ENCODE assay signal across 12 cellular contexts in genomic region chr7:16915405-16915804, GRCh38. TPM values are rescaled to one million over a fixed set of nuclear protein-coding genes. Genes with fewer than 3 reads are reported as not detected.
DNase-seq lines count a peak whose midpoint lies in the region; ATAC-seq, FAIRE-seq and TF ChIP-seq lines count a peak whose summit lies in the region.
"Had no signal": no experiment of that assay in that cellular context is flagged by ENCODE, and none has a peak within 500 bp of the region (broad histone marks: within the 10 kb centered on the region; RNA-seq: fewer than 3 reads in every experiment).

No MANE protein-coding gene starts in this region.

- no peak for TF ChIP-seq CTCF in astrocyte of the cerebellum (IDR thresholded peaks at IDR 0.05; ENCODE audit: low read depth, low read length, missing control alignments)

- no peak overlapping the region for H3K9ac ChIP-seq in mesendoderm (ENCODE audit: low read length)

- peak; percentile 83 for DNase-seq in AG20443 (ENCODE audit: low spot score)
- DNase-seq in HTR-8/SVneo (ENCODE audit: insufficient read length, low spot score), result peak; percentile 61
- DNase-seq in astrocyte of the cerebellum (ENCODE audit: low read depth), result peak; percentile 90
- DNase-seq in mesendoderm, result peak; percentile 35
- no peak for DNase-seq in NCI-H446 (lab: John Stamatoyannopoulos, UW)
- no peak for DNase-seq in iPS-NIHi7 (ENCODE audit: extremely low spot score)
- DNase-seq in effector CD8-positive, alpha-beta T cell (lab: John Stamatoyannopoulos, UW), result no peak
- DNase-seq: hippocampal formation, naive B cell, NCI-H2171 treated with DMSO at 0.1 percent for 48 hours had no signal

- H4K5ac ChIP-seq in mesendoderm (ENCODE audit: low read length), result no peak overlapping the region

- no peaks in the 10 kb centered on the region for H3K79me1 ChIP-seq in mesendoderm (ENCODE audit: low read length)

- peak overlapping the region; percentile 39 for H3K56ac ChIP-seq in mesendoderm (ENCODE audit: low read length)

- no peak overlapping the region for H2BK15ac ChIP-seq in mesendoderm (replicated peaks; ENCODE audit: low read depth)

- in situ Hi-C loops in astrocyte of the cerebellum (cut with HindIII; ENCODE audit: low sequenced_read_pairs), result no loop called here

- no peak overlapping the region for H4K8ac ChIP-seq in mesendoderm (ENCODE audit: low read depth, low read length)

- WGBS in mesendoderm (ENCODE audit: extremely low coverage, insufficient coverage, low lambda C conversion rate), result no CpG with 5 or more reads among the region's 4 CpGs

- ATAC-seq in GM19023 (IDR thresholded peaks at IDR 0.05; ENCODE audit: unreplicated experiment), result no peak

- H3K27ac ChIP-seq in mesendoderm (ENCODE audit: low read depth, low read length), result no peak overlapping the region

- H3K4me1 ChIP-seq in mesendoderm (ENCODE audit: control insufficient read depth, low read depth, low read length), result peaks cover 2% of the 10 kb centered on the region

- no peaks in the 10 kb centered on the region for H3K36me3 ChIP-seq in mesendoderm (ENCODE audit: control insufficient read depth, insufficient read depth, low read length)
- H3K36me3 ChIP-seq: transverse colon had no signal

- no peaks in the 10 kb centered on the region for H3K27me3 ChIP-seq in mesendoderm (ENCODE audit: insufficient read depth, low read length, poor library complexity)
- H3K27me3 ChIP-seq: transverse colon had no signal

- H2AK5ac ChIP-seq in mesendoderm (ENCODE audit: low read length), result no peak overlapping the region

- H2BK120ac ChIP-seq in mesendoderm (ENCODE audit: low read depth, low read length), result no peak overlapping the region

- H3K4ac ChIP-seq in mesendoderm (ENCODE audit: low read depth, low read length), result no peak overlapping the region

- no peak overlapping the region for H2BK5ac ChIP-seq in mesendoderm (ENCODE audit: low read length)

- H3K23ac ChIP-seq in mesendoderm (ENCODE audit: low read length), result no peak overlapping the region

- H3K4me2 ChIP-seq in mesendoderm (ENCODE audit: low read length), result no peak overlapping the region

- no peak for FAIRE-seq in HTR-8/SVneo (lab: Jason Lieb, UNC)

- H3K18ac ChIP-seq in mesendoderm (ENCODE audit: low read length), result no peak overlapping the region

- H3K4me3 ChIP-seq in astrocyte of the cerebellum (ENCODE audit: low read depth, low read length) (no peak overlapping the region), mesendoderm (ENCODE audit: low read length) (no peak overlapping the region)
- H3K4me3 ChIP-seq: transverse colon had no signal

- H3K79me2 ChIP-seq in mesendoderm (ENCODE audit: control insufficient read depth, insufficient read depth, low read length), result no peaks in the 10 kb centered on the region

RNA-seq across cellular contexts. Expression of gene AGR3, which starts 33.6 kb away (rescaled TPM):
- not detected for polyA plus RNA-seq in mesendoderm (2013, experiment 1 of 2)
- polyA plus RNA-seq in mesendoderm (2013, experiment 2 of 2), result not detected

Comparison
In these comparisons a context has a peak if more than half of its experiments do, and no peak if none do; other contexts are left out.
1. DNase-seq: peak in AG20443 (single experiment), HTR-8/SVneo (single experiment), astrocyte of the cerebellum (single experiment) and mesendoderm (single experiment); none in NCI-H446 (0 of 2), iPS-NIHi7 (single experiment) and effector CD8-positive, alpha-beta T cell (single experiment).